In genomic region chr4:94642561-94642866, GRCh38 we compare ENCODE assay signal across 18 cellular contexts.
DNase-seq lines count a peak whose midpoint lies in the region; ATAC-seq, FAIRE-seq and TF ChIP-seq lines count a peak whose summit lies in the region.
"Had no signal": no experiment of that assay in that cellular context is flagged by ENCODE, and none has a peak within 500 bp of the region (broad histone marks: within the 10 kb centered on the region; RNA-seq: fewer than 3 reads in every experiment).

No MANE protein-coding gene starts in this region.

- H3K4me3 ChIP-seq in A549, result no peak overlapping the region
- H3K4me3 ChIP-seq: right atrium auricular region, vagina had no signal

- no peak for FAIRE-seq in A549 (lab: Jason Lieb, UNC)

- H3K27ac ChIP-seq in A549, result peak overlapping the region; percentile 81 to 91
- H3K27ac ChIP-seq: KMS-11, right atrium auricular region, vagina had no signal

- no peak for TF ChIP-seq RAD21 in A549 (conservative IDR thresholded peaks at IDR 0.05 in 1 of 2, IDR thresholded peaks at IDR 0.05 in 1 of 2)

- WGBS in A549 (ENCODE audit: missing lambda C conversion rate), result 2% methylated on average over 2 of the region's 2 CpGs

- H3K4me2 ChIP-seq in A549, result peak overlapping the region; percentile 72
- H3K4me2 ChIP-seq: KMS-11 had no signal

- H3K9me3 ChIP-seq in A549, result no peaks in the 10 kb centered on the region
- H3K9me3 ChIP-seq: right atrium auricular region, vagina had no signal

- no peak for TF ChIP-seq POLR2A in A549 (IDR thresholded peaks at IDR 0.05; ENCODE audit: low read length)

- no peak for TF ChIP-seq EP300 in A549 (IDR thresholded peaks at IDR 0.05)

- POLR2A ChIA-PET in A549 (lab: Yijun Ruan, JAX), result interaction anchor here (1.0 kb wide), 1 partner anchor 115 kb away, joined by 4 read pairs; the partner anchor contains the start of gene BMPR1B

- DNase-seq in A549 (ENCODE audit: low read depth in 1 of 2, low spot score in 1 of 2) (no peak), NCI-H524 treated with DMSO at 0.1 percent for 48 hours (lab: John Stamatoyannopoulos, UW) (peak; percentile 68), astrocyte of the hippocampus (ENCODE audit: low read depth, low spot score) (peak; percentile 63), kidney glomerular epithelial cell (lab: John Stamatoyannopoulos, UW) (peak; percentile 49), A172 (ENCODE audit: low spot score) (no peak), NCI-H1436 treated with DMSO at 0.1 percent for 48 hours (lab: John Stamatoyannopoulos, UW) (no peak)
- DNase-seq: activated CD4-positive, alpha-beta T cell treated with anti-CD3 and anti-CD28 coated beads, Interleukin-2, amount 10 ng/mL, durations not matched to agents 24 days and 14 days; activated naive CD4-positive, alpha-beta T cell treated with anti-CD3 and anti-CD28 coated beads, Interleukin-2, amount 10 ng/mL, durations not matched to agents 7 days and 5 days; activated T-cell treated with anti-CD3 and anti-CD28 coated beads for 4 hours; CD4-positive, alpha-beta T cell; natural killer cell; NCI-H1105 treated with DMSO at 0.1 percent for 48 hours; T-helper 9 cell had no signal

- no peak for TF ChIP-seq CTCF in A549 (IDR thresholded peaks at IDR 0.05)

- ATAC-seq in A549 (peak in 1 of 2 experiments; percentile 25; a peak in 3 of 6 replicates), HG02588 (IDR thresholded peaks at IDR 0.05; ENCODE audit: unreplicated experiment) (no peak), HG03520 (IDR thresholded peaks at IDR 0.05; ENCODE audit: unreplicated experiment) (no peak)
- ATAC-seq: natural killer cell had no signal

- CTCF ChIA-PET in A549 (lab: Yijun Ruan, JAX), result interaction anchor here (0.7 to 1.3 kb wide), 3 partner anchors 21 to 89 kb away, joined by 3 to 5 read pairs (median 4); no protein-coding TSS in a partner anchor

- H3K4me1 ChIP-seq in A549, result peaks cover 63% of the 10 kb centered on the region
- H3K4me1 ChIP-seq: right atrium auricular region, vagina had no signal

TF ChIP-seq in A549, 52 proteins besides CTCF, POLR2A, EP300 and RAD21:
- peak; percentile 22; the same call in 1 of the 2 replicates for TF ChIP-seq FOXS1 (CRISPR knock-in tag; IDR thresholded peaks at IDR 0.05)
- no peak for TF ChIP-seq HES2 (IDR thresholded peaks at IDR 0.05)
- TF ChIP-seq HDAC2 (IDR thresholded peaks at IDR 0.05), result no peak
- no peak for TF ChIP-seq JUNB (IDR thresholded peaks at IDR 0.05)
- peak; percentile 77; the same call in 1 of the 2 replicates for TF ChIP-seq HOXB13 (CRISPR knock-in tag; IDR thresholded peaks at IDR 0.05; ENCODE audit: low read depth)
- TF ChIP-seq MAX (IDR thresholded peaks at IDR 0.05), result no peak
- no peak for TF ChIP-seq SMC3 (IDR thresholded peaks at IDR 0.05)
- no peak for TF ChIP-seq TP53 (CRISPR knock-in tag; IDR thresholded peaks at IDR 0.05)
- TF ChIP-seq USF2 (IDR thresholded peaks at IDR 0.05), result no peak
- no peak for TF ChIP-seq FOSB (CRISPR knock-in tag; IDR thresholded peaks at IDR 0.05)
TF ChIP-seq in A549: peak in this region for 2.

Comparison
In these comparisons a context has a peak if more than half of its experiments do, and no peak if none do; other contexts are left out.
1. DNase-seq: peak in NCI-H524 treated with DMSO at 0.1 percent for 48 hours (single experiment), astrocyte of the hippocampus (single experiment) and kidney glomerular epithelial cell (single experiment); none in A549 (0 of 2), A172 (single experiment) and NCI-H1436 treated with DMSO at 0.1 percent for 48 hours (single experiment).